Comparison of ENCODE assay signal across 1 cellular context in genomic region chr17:45490615-45491433, GRCh38.
TF ChIP-seq lines count a peak whose summit lies in the region.

PLEKHM1 (minus strand) TSS chr17:45490721; CDS start chr17:45482484, 8,237 bp downstream.

TF ChIP-seq in HepG2, 621 proteins besides CTCF, POLR2A, EP300 and RAD21 (continued from another document and continues in another):
- TF ChIP-seq ZFP91 (CRISPR knock-in tag; IDR thresholded peaks at IDR 0.05; ENCODE audit: borderline replicate concordance) = peak; percentile 45; the same call in 1 of the 2 replicates
- TF ChIP-seq UBTF (CRISPR knock-in tag; IDR thresholded peaks at IDR 0.05) = peak; percentile 67; the same call in 1 of the 2 replicates
- TF ChIP-seq ETV6 (CRISPR knock-in tag; conservative IDR thresholded peaks at IDR 0.05) = peak; percentile 33; the same call in 1 of the 2 replicates
- peak; percentile 48 for TF ChIP-seq HNRNPK (IDR thresholded peaks at IDR 0.05; ENCODE audit: low read depth, low read length, poor library complexity, severe bottlenecking)
- TF ChIP-seq ARID5B (CRISPR knock-in tag; IDR thresholded peaks at IDR 0.05) = peak; percentile 35; the same call in 1 of the 2 replicates
- TF ChIP-seq IRF9 (CRISPR knock-in tag; IDR thresholded peaks at IDR 0.05; ENCODE audit: borderline replicate concordance) = peak; percentile 65; the same call in 1 of the 2 replicates
- peak; percentile 60; the same call in 1 of the 2 replicates for TF ChIP-seq HNF1B (CRISPR knock-in tag; IDR thresholded peaks at IDR 0.05)
- TF ChIP-seq CREB1 (IDR thresholded peaks at IDR 0.05) = peak; percentile 44
- TF ChIP-seq CREB1 (CRISPR knock-in tag; IDR thresholded peaks at IDR 0.05) = peak; percentile 23; the same call in 1 of the 2 replicates
- 0 out of 2 replicates have a peak, but pooled peaks have one; percentile 38 for TF ChIP-seq ATF7-NPFF (CRISPR knock-in tag; IDR thresholded peaks at IDR 0.05; ENCODE audit: low read depth)
- TF ChIP-seq ARID4A (CRISPR knock-in tag; IDR thresholded peaks at IDR 0.05; ENCODE audit: borderline replicate concordance) = peak; percentile 90
- peak; percentile 76 for TF ChIP-seq PHF20 (CRISPR knock-in tag; IDR thresholded peaks at IDR 0.05)
- peak; percentile 48; the same call in 1 of the 2 replicates for TF ChIP-seq ZNF580 (CRISPR knock-in tag; IDR thresholded peaks at IDR 0.05; ENCODE audit: borderline replicate concordance, low read depth)
- TF ChIP-seq GMEB1 (CRISPR knock-in tag; IDR thresholded peaks at IDR 0.05; ENCODE audit: borderline replicate concordance) = peak; percentile 96
- peak; percentile 65; the same call in 1 of the 2 replicates for TF ChIP-seq FOXK1 (CRISPR knock-in tag; IDR thresholded peaks at IDR 0.05; ENCODE audit: borderline replicate concordance, low read depth)
- TF ChIP-seq IRF2 (CRISPR knock-in tag; IDR thresholded peaks at IDR 0.05) = peak; percentile 43; the same call in 1 of the 2 replicates
- peak; percentile 76 for TF ChIP-seq ZFX (CRISPR knock-in tag; IDR thresholded peaks at IDR 0.05; ENCODE audit: low read depth)
- 0 out of 4 replicates have a peak, but pooled peaks of 1 of the 2 experiments have one; percentile 35 for TF ChIP-seq ATF4 (CRISPR knock-in tag; IDR thresholded peaks at IDR 0.05)
- TF ChIP-seq BORCS8-MEF2B (CRISPR knock-in tag; IDR thresholded peaks at IDR 0.05) = peak; percentile 29; the same call in 1 of the 2 replicates
- TF ChIP-seq HOXA3 (CRISPR knock-in tag; IDR thresholded peaks at IDR 0.05) = peak; percentile 50; the same call in 1 of the 2 replicates
- peak; percentile 37 for TF ChIP-seq DR1 (CRISPR knock-in tag; IDR thresholded peaks at IDR 0.05)
- peak; percentile 87 for TF ChIP-seq ELF3 (CRISPR knock-in tag; IDR thresholded peaks at IDR 0.05)
- TF ChIP-seq DMAP1 (CRISPR knock-in tag; IDR thresholded peaks at IDR 0.05) = peak; percentile 55; the same call in 1 of the 2 replicates
- peak; percentile 11; the same call in 1 of the 2 replicates for TF ChIP-seq E2F5 (CRISPR knock-in tag; conservative IDR thresholded peaks at IDR 0.05)
- TF ChIP-seq ELF1 (CRISPR knock-in tag; IDR thresholded peaks at IDR 0.05) = peak; percentile 88
- peak; percentile 42; the same call in 1 of the 2 replicates for TF ChIP-seq ZNF607 (CRISPR knock-in tag; IDR thresholded peaks at IDR 0.05; ENCODE audit: borderline replicate concordance)
- TF ChIP-seq SAP130 (CRISPR knock-in tag; IDR thresholded peaks at IDR 0.05; ENCODE audit: low read depth) = peak; percentile 91
- TF ChIP-seq YEATS2 (CRISPR knock-in tag; IDR thresholded peaks at IDR 0.05; ENCODE audit: borderline replicate concordance) = peak; percentile 19; the same call in 1 of the 2 replicates
- TF ChIP-seq MXD4 (CRISPR knock-in tag; IDR thresholded peaks at IDR 0.05) = peak; percentile 32; the same call in 1 of the 2 replicates
- 0 out of 2 replicates have a peak, but pooled peaks have one; percentile 37 for TF ChIP-seq ZBTB7B (CRISPR knock-in tag; IDR thresholded peaks at IDR 0.05)
- TF ChIP-seq YEATS4 (CRISPR knock-in tag; IDR thresholded peaks at IDR 0.05; ENCODE audit: borderline replicate concordance) = peak; percentile 29; the same call in 1 of the 2 replicates
- TF ChIP-seq RBFOX2 (IDR thresholded peaks at IDR 0.05; ENCODE audit: low read depth, low read length) = peak; percentile 80
- peak; percentile 36; the same call in 1 of the 2 replicates for TF ChIP-seq MTA1 (CRISPR knock-in tag; IDR thresholded peaks at IDR 0.05; ENCODE audit: borderline replicate concordance)
- TF ChIP-seq KAT7 (CRISPR knock-in tag; IDR thresholded peaks at IDR 0.05; ENCODE audit: borderline replicate concordance) = 0 out of 2 replicates have a peak, but pooled peaks have one; percentile 23
